ENCODE assay signal across 28 cellular contexts in the genomic region with DNA sequence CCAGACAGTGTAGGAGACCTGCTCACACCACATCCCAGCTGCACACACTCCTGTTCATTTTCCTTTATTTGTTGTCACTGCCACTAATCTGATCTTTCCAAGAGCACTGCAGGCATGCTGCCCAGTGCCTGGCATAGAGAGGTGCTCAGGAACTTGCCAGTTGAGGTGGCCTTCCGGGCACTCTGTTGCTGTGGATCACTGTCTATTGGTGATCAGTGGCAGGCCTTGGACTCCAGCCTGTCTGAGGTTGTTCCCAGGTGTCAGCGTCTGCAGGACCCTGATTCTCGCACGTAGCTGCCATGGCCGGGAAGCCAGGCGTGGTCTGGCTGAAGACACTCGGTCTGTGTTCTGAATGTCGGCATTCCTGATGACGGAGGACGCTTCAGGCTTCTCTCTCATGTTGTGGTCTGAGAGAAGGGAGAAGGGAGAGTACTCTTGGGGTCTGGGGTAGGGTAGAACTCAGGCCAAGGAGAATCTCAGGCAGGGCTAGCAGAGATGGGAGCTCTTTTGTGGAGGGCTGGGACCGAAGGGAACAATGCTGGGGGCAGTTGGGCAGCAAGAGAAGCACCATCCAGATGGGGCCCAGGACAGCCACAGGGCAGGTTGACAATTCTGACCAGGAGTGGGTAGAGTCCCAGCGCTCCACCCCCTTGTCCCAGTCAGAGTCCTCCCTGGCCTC.
"Had no signal": no experiment of that assay in that cellular context is flagged by ENCODE, and none has a peak within 500 bp of the region (broad histone marks: within the 10 kb centered on the region; RNA-seq: fewer than 3 reads in every experiment).

No MANE protein-coding gene starts in this region.

- H3K4me3 Mint-ChIP-seq: activated B cell treated with CpG ODN at 0.5 μM for 24 hours; activated CD8-positive, alpha-beta memory T cell treated with anti-CD3 and anti-CD28 coated beads, Interleukin-2, amount 10 ng/mL, durations not matched to agents 7 days and 5 days; activated CD8-positive, alpha-beta T cell treated with anti-CD3 and anti-CD28 coated beads, Interleukin-2, amount 10 ng/mL, durations not matched to agents 7 days and 5 days; activated naive CD4-positive, alpha-beta T cell treated with anti-CD3 and anti-CD28 coated beads, Interleukin-2, amount 50 U/mL, for 24 hours; activated naive CD8-positive, alpha-beta T cell treated with anti-CD3 and anti-CD28 coated beads, Interleukin-2, amount 50 U/mL, for 24 hours; effector memory CD8-positive, alpha-beta T cell; stimulated activated naive B cell treated with anti-CD40 and anti-IgM and Interleukin-4, amounts not matched to agents 10 μg/mL and 1 μg/mL and 100 μg/mL, for 72 hours; T-helper 17 cell had no signal

- H3K27me3 Mint-ChIP-seq: activated CD8-positive, alpha-beta memory T cell treated with anti-CD3 and anti-CD28 coated beads, Interleukin-2, amount 10 ng/mL, durations not matched to agents 7 days and 5 days; activated naive CD8-positive, alpha-beta T cell treated with anti-CD3 and anti-CD28 coated beads, Interleukin-2, amount 50 U/mL, for 24 hours; effector memory CD8-positive, alpha-beta T cell; stimulated activated naive B cell treated with anti-CD40 and anti-IgM and Interleukin-4, amounts not matched to agents 10 μg/mL and 1 μg/mL and 100 μg/mL, for 72 hours had no signal

- H3K4me1 Mint-ChIP-seq: activated B cell treated with CpG ODN at 0.5 μM for 24 hours; activated CD8-positive, alpha-beta memory T cell treated with anti-CD3 and anti-CD28 coated beads, Interleukin-2, amount 10 ng/mL, durations not matched to agents 7 days and 5 days; activated naive CD4-positive, alpha-beta T cell treated with anti-CD3 and anti-CD28 coated beads, Interleukin-2, amount 50 U/mL, for 24 hours; activated naive CD8-positive, alpha-beta T cell treated with anti-CD3 and anti-CD28 coated beads, Interleukin-2, amount 50 U/mL, for 24 hours; stimulated activated naive B cell treated with anti-CD40 and anti-IgM and Interleukin-4, amounts not matched to agents 10 μg/mL and 1 μg/mL and 100 μg/mL, for 72 hours; T-helper 17 cell had no signal

- H3K9me3 Mint-ChIP-seq: activated B cell treated with CpG ODN at 0.5 μM for 24 hours; activated naive CD4-positive, alpha-beta T cell treated with anti-CD3 and anti-CD28 coated beads, Interleukin-2, amount 50 U/mL, for 24 hours; activated naive CD8-positive, alpha-beta T cell treated with anti-CD3 and anti-CD28 coated beads, Interleukin-2, amount 50 U/mL, for 24 hours; activated T-helper 2 cell treated with anti-CD3 and anti-CD28 coated beads, Interferon-gamma antibody, Interleukin-2, Interleukin-4, amounts not matched to agents 10 μg/mL and 5 μg/mL and 100 μg/mL, durations not matched to agents 14 hours and 24 hours and 36 hours; effector memory CD8-positive, alpha-beta T cell; stimulated activated naive B cell treated with anti-CD40 and anti-IgM and Interleukin-4, amounts not matched to agents 10 μg/mL and 1 μg/mL and 100 μg/mL, for 72 hours had no signal

- H3K36me3 Mint-ChIP-seq: activated CD8-positive, alpha-beta memory T cell treated with anti-CD3 and anti-CD28 coated beads, Interleukin-2, amount 10 ng/mL, durations not matched to agents 7 days and 5 days; activated naive CD4-positive, alpha-beta T cell treated with anti-CD3 and anti-CD28 coated beads, Interleukin-2, amount 50 U/mL, for 24 hours; stimulated activated naive B cell treated with anti-CD40 and anti-IgM and Interleukin-4, amounts not matched to agents 10 μg/mL and 1 μg/mL and 100 μg/mL, for 72 hours had no signal

- H3K36me3 ChIP-seq: gastrocnemius medialis, sigmoid colon, suprapubic skin, tibial nerve had no signal

- H3K27me3 ChIP-seq: gastrocnemius medialis, sigmoid colon, suprapubic skin, tibial nerve had no signal

- H3K27ac ChIP-seq: gastrocnemius medialis, sigmoid colon, suprapubic skin, tibial nerve had no signal

- H3K9me3 ChIP-seq: gastrocnemius medialis, sigmoid colon, suprapubic skin, tibial nerve had no signal

- DNase-seq: activated B cell treated with CpG ODN at 0.5 μM for 24 hours; activated CD4-positive, alpha-beta T cell treated with anti-CD3 and anti-CD28 coated beads, Interleukin-2, amount 50 U/mL, for 1 hour; activated CD8-positive, alpha-beta memory T cell treated with anti-CD3 and anti-CD28 coated beads, Interleukin-2, amount 10 ng/mL, durations not matched to agents 7 days and 5 days; activated CD8-positive, alpha-beta T cell treated with anti-CD3 and anti-CD28 coated beads, Interleukin-2, amount 10 ng/mL, durations not matched to agents 7 days and 5 days; activated naive CD8-positive, alpha-beta T cell treated with anti-CD3 and anti-CD28 coated beads, Interleukin-2, amount 50 U/mL, for 24 hours; activated T-cell treated with anti-CD3 and anti-CD28 coated beads, Interleukin-2, amount 50 U/mL, for 48 hours; amygdala; caudate nucleus; cortex of kidney; effector memory CD8-positive, alpha-beta T cell; erythroblast; gastrocnemius medialis; glutamatergic neuron; islet precursor cell; left cardiac atrium; left ventricle myocardium superior; retina; sigmoid colon; small intestine; stimulated activated CD4-positive, alpha-beta T cell treated with anti-CD3 and anti-CD28 coated beads, Interleukin-4, amount 100 ng/mL, for 24 hours; stimulated activated naive B cell treated with anti-CD40 and anti-IgM and Interleukin-4, amounts not matched to agents 10 μg/mL and 1 μg/mL and 100 μg/mL, for 72 hours; T-helper 17 cell; T1000 had no signal

- H3K4me3 ChIP-seq: gastrocnemius medialis, sigmoid colon, suprapubic skin, tibial nerve had no signal

- H3K27ac Mint-ChIP-seq: activated B cell treated with CpG ODN at 0.5 μM for 24 hours; activated CD8-positive, alpha-beta memory T cell treated with anti-CD3 and anti-CD28 coated beads, Interleukin-2, amount 10 ng/mL, durations not matched to agents 7 days and 5 days; activated CD8-positive, alpha-beta T cell treated with anti-CD3 and anti-CD28 coated beads, Interleukin-2, amount 10 ng/mL, durations not matched to agents 7 days and 5 days; activated naive CD4-positive, alpha-beta T cell treated with anti-CD3 and anti-CD28 coated beads, Interleukin-2, amount 50 U/mL, for 24 hours; activated naive CD8-positive, alpha-beta T cell treated with anti-CD3 and anti-CD28 coated beads, Interleukin-2, amount 50 U/mL, for 24 hours; activated T-helper 2 cell treated with anti-CD3 and anti-CD28 coated beads, Interferon-gamma antibody, Interleukin-2, Interleukin-4, amounts not matched to agents 10 μg/mL and 5 μg/mL and 100 μg/mL, durations not matched to agents 14 hours and 24 hours and 36 hours; effector memory CD8-positive, alpha-beta T cell; progenitor cell of endocrine pancreas; stimulated activated naive B cell treated with anti-CD40 and anti-IgM and Interleukin-4, amounts not matched to agents 10 μg/mL and 1 μg/mL and 100 μg/mL, for 72 hours; T-helper 17 cell had no signal

- H3K4me1 ChIP-seq: gastrocnemius medialis, sigmoid colon, suprapubic skin, tibial nerve had no signal

- ATAC-seq: activated CD8-positive, alpha-beta memory T cell treated with anti-CD3 and anti-CD28 coated beads, Interleukin-2, amount 10 ng/mL, durations not matched to agents 7 days and 5 days; activated CD8-positive, alpha-beta T cell treated with anti-CD3 and anti-CD28 coated beads, Interleukin-2, amount 10 ng/mL, durations not matched to agents 7 days and 5 days; activated naive CD8-positive, alpha-beta T cell treated with anti-CD3 and anti-CD28 coated beads, Interleukin-2, amount 50 U/mL, for 24 hours; effector memory CD8-positive, alpha-beta T cell; gastrocnemius medialis; left cardiac atrium; left ventricle myocardium superior; stimulated activated naive B cell treated with anti-CD40 and anti-IgM and Interleukin-4, amounts not matched to agents 10 μg/mL and 1 μg/mL and 100 μg/mL, for 72 hours; T-helper 17 cell had no signal
